In genomic region chr7:143018931-143019330, GRCh38 we compare ENCODE assay signal across 1 cellular context.
TF ChIP-seq lines count a peak whose summit lies in the region.

No MANE protein-coding gene starts in this region.

TF ChIP-seq in HepG2, 621 proteins besides CTCF, POLR2A, EP300 and RAD21:
- TF ChIP-seq FOXO1 (CRISPR knock-in tag; IDR thresholded peaks at IDR 0.05) (no peak), TBX3 (IDR thresholded peaks at IDR 0.05; ENCODE audit: borderline replicate concordance) (no peak), SMAD9 (CRISPR knock-in tag; IDR thresholded peaks at IDR 0.05) (no peak), KAT8 (CRISPR knock-in tag; IDR thresholded peaks at IDR 0.05) (no peak), ZFP82 (CRISPR knock-in tag; IDR thresholded peaks at IDR 0.05; ENCODE audit: borderline replicate concordance) (no peak), ZHX1 (CRISPR knock-in tag; IDR thresholded peaks at IDR 0.05; ENCODE audit: low read depth) (no peak), E2F5 (CRISPR knock-in tag; conservative IDR thresholded peaks at IDR 0.05) (no peak), EEA1 (CRISPR knock-in tag; IDR thresholded peaks at IDR 0.05; ENCODE audit: borderline replicate concordance) (no peak), RERE (CRISPR knock-in tag; IDR thresholded peaks at IDR 0.05; ENCODE audit: low read depth) (no peak), ZNF33A (CRISPR knock-in tag; IDR thresholded peaks at IDR 0.05; ENCODE audit: borderline replicate concordance) (no peak), ZNF570 (CRISPR knock-in tag; IDR thresholded peaks at IDR 0.05; ENCODE audit: borderline replicate concordance) (no peak), HNF1A (IDR thresholded peaks at IDR 0.05; ENCODE audit: low read depth) (no peak), HNF1A (CRISPR knock-in tag; IDR thresholded peaks at IDR 0.05; ENCODE audit: borderline replicate concordance) (no peak), CCDC6 (CRISPR knock-in tag; IDR thresholded peaks at IDR 0.05) (no peak), ZNF274 (CRISPR knock-in tag; IDR thresholded peaks at IDR 0.05) (no peak)
